9 cellular contexts compared by ENCODE assay signal in the genomic region with DNA sequence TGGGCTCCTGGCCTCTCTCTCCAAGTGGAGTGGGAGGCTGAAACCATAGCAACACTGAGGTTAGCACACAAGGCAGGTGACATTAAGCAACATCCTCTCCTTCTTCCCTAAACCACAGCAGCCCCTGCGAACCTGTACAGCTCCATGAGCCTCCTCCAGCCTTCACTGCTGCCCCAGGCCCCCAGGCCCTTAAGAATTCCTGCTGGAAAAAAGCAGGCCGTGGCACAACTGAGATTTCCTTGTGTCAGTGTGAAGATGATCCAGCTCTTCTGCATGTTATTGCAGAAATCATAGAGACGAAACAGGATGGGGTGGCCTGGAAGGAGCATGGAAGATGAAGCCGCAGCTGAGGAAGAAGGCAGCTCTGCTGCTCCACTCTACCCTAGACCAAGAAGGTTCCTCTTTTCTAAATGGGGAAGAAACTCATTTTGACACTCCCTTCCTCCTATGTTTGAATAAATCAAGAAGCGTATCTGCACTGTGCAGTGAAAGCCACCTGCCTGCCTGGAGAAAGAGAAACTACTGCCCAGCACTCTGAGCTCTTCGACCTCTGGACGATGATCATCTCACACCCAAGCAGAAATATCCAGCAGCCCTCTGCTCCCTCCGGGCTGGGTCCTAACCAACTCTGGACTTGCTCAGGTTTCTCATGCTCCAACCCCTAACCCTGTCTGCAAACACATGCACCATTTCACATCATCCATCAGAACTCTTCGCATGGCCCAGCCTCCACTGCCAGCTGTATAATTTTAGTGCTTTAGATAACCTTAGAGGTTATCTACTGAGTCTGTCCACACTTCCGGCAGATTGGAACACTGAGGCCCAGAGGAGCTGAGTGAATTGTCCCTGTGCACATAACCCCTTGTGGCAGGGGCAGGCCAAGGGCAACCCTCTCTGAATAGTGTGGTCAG. TPM values are rescaled to one million over a fixed set of nuclear protein-coding genes. Genes with fewer than 3 reads are reported as not detected.
A peak's percentile ranks its signal among the peaks of the same experiment; 100 is the strongest.
DNase-seq lines count a peak whose midpoint lies in the region; ATAC-seq and TF ChIP-seq lines count a peak whose summit lies in the region.
"Had no signal": no experiment of that assay in that cellular context is flagged by ENCODE, and none has a peak within 500 bp of the region (broad histone marks: within the 10 kb centered on the region; RNA-seq: fewer than 3 reads in every experiment).

No MANE protein-coding gene starts in this region.

- no peaks in the 10 kb centered on the region for H3K79me1 ChIP-seq in neuronal stem cell (ENCODE audit: low read depth, low read length)

- peak overlapping the region; percentile 60 for H3K18ac ChIP-seq in neuronal stem cell (ENCODE audit: low read length)

- H4K20me1 ChIP-seq in OCI-LY3 (ENCODE audit: insufficient read depth, low read length): no peaks in the 10 kb centered on the region

- H3K4me3 ChIP-seq in OCI-LY3 (ENCODE audit: low read length) (peak overlapping the region; percentile 66), neuronal stem cell (ENCODE audit: low read length in 2 of 2) (no peak overlapping the region), brain microvascular endothelial cell (ENCODE audit: low read depth, low read length) (no peak overlapping the region)

- no peak overlapping the region for H2BK5ac ChIP-seq in neuronal stem cell (ENCODE audit: low read length)

- H4K8ac ChIP-seq in neuronal stem cell (ENCODE audit: low read depth, low read length): peak overlapping the region; percentile 72

- in situ Hi-C loops in brain microvascular endothelial cell (cut with HindIII; ENCODE audit: low pct_ligation_motif_present, low sequenced_read_pairs): no loop called here

- H3K27ac ChIP-seq in OCI-LY3 (ENCODE audit: low read length) (peak overlapping the region; percentile 57), neuronal stem cell (replicated peaks; ENCODE audit: low read length) (no peak overlapping the region), brain microvascular endothelial cell (no peak overlapping the region)
- H3K27ac ChIP-seq: KMS-11 had no signal

- no peak overlapping the region for H2AK5ac ChIP-seq in neuronal stem cell (ENCODE audit: low read depth, low read length)

- H3K14ac ChIP-seq in neuronal stem cell (ENCODE audit: low read length): no peak overlapping the region

- TF ChIP-seq CTCF in OCI-LY3 (IDR thresholded peaks at IDR 0.05; ENCODE audit: low read depth, low read length) (no peak), brain microvascular endothelial cell (IDR thresholded peaks at IDR 0.05; ENCODE audit: low read depth, low read length, missing control alignments) (no peak)

- H3K4me1 ChIP-seq in OCI-LY3 (ENCODE audit: low read length): peaks cover 19% of the 10 kb centered on the region
- no peaks in the 10 kb centered on the region for H3K4me1 ChIP-seq in neuronal stem cell (ENCODE audit: control insufficient read depth in 2 of 2, insufficient read depth in 1 of 2, low read depth in 1 of 2, low read length in 2 of 2)

- H3K36me3 ChIP-seq in OCI-LY3 (replicated peaks; ENCODE audit: low read depth, low read length): no peaks in the 10 kb centered on the region
- H3K36me3 ChIP-seq in neuronal stem cell (replicated peaks in 1 of 2; ENCODE audit: control insufficient read depth in 2 of 2, insufficient read depth in 2 of 2, low read length in 2 of 2): peaks cover 0 to 5% of the 10 kb centered on the region in 2 donors
- no peaks in the 10 kb centered on the region for H3K36me3 ChIP-seq in brain microvascular endothelial cell (replicated peaks)

- no peak overlapping the region for H3K4ac ChIP-seq in neuronal stem cell (ENCODE audit: low read length)

- H3K9ac ChIP-seq in OCI-LY3 (ENCODE audit: low read length) (peak overlapping the region; percentile 37; the same call in 1 of the 2 replicates), neuronal stem cell (ENCODE audit: low read depth, low read length, poor library complexity) (no peak overlapping the region)
- H3K9ac ChIP-seq: KMS-11 had no signal

- no peak overlapping the region for H4K91ac ChIP-seq in neuronal stem cell (ENCODE audit: low read depth, low read length, poor library complexity)

- ATAC-seq in GM18873 (IDR thresholded peaks at IDR 0.05; ENCODE audit: low FRiP score, unreplicated experiment) (peak; percentile 92), HG02852 (IDR thresholded peaks at IDR 0.05; ENCODE audit: unreplicated experiment) (peak; percentile 93)

- H3K9me3 ChIP-seq in OCI-LY3 (ENCODE audit: insufficient read depth, low read length) (no peaks in the 10 kb centered on the region), neuronal stem cell (replicated peaks in 1 of 2; ENCODE audit: control insufficient read depth in 2 of 2, insufficient read depth in 1 of 2, low read depth in 1 of 2, low read length in 2 of 2) (peaks cover 0 to 5% of the 10 kb centered on the region in 2 donors)

- H2AFZ ChIP-seq in OCI-LY3 (ENCODE audit: low read depth, low read length) (no peak overlapping the region), neuronal stem cell (ENCODE audit: low read length) (no peak overlapping the region)

- H3K23ac ChIP-seq in neuronal stem cell (ENCODE audit: low read depth, low read length, poor library complexity): no peak overlapping the region

- peak overlapping the region; percentile 94 for H3K4me2 ChIP-seq in OCI-LY3 (ENCODE audit: low read length)
- H3K4me2 ChIP-seq in neuronal stem cell (ENCODE audit: insufficient read depth, low read length, poor library complexity, severe bottlenecking): no peak overlapping the region
- H3K4me2 ChIP-seq: KMS-11 had no signal

- no CpG with 5 or more reads among the region's 10 CpGs for WGBS in neuronal stem cell (ENCODE audit: extremely low coverage in 2 of 2, insufficient read length in 2 of 2, insufficient replicate concordance in 1 of 2), 2 donors

- no peak for DNase-seq in neuronal stem cell (ENCODE audit: low spot score)
- DNase-seq in brain microvascular endothelial cell: no peak
- DNase-seq in NCI-H2171 treated with DMSO at 0.1 percent for 48 hours (lab: John Stamatoyannopoulos, UW): no peak
- no peak for DNase-seq in NCI-H146 (lab: John Stamatoyannopoulos, UW)
- no peak for DNase-seq in NCI-H2029 treated with DMSO at 0.1 percent for 48 hours (lab: John Stamatoyannopoulos, UW)

- no peak overlapping the region for H2BK120ac ChIP-seq in neuronal stem cell (ENCODE audit: low read depth, low read length)

- no peak overlapping the region for H2BK12ac ChIP-seq in neuronal stem cell (ENCODE audit: low read length)

- H3K27me3 ChIP-seq in OCI-LY3 (ENCODE audit: low read depth, low read length): peaks cover 23% of the 10 kb centered on the region
- H3K27me3 ChIP-seq in neuronal stem cell (ENCODE audit: control insufficient read depth in 3 of 3, insufficient read depth in 3 of 3, low read depth in 1 of 3, low read length in 3 of 3): peaks cover 0 to 3% (median 0%) of the 10 kb centered on the region in 3 experiments
- H3K27me3 ChIP-seq in brain microvascular endothelial cell (replicated peaks): no peaks in the 10 kb centered on the region

- no peak overlapping the region for H2BK15ac ChIP-seq in neuronal stem cell (ENCODE audit: low read length)

- H3K79me2 ChIP-seq in OCI-LY3 (ENCODE audit: low read length): no peaks in the 10 kb centered on the region

RNA-seq across cellular contexts. Expression of a gene that starts 20.7 kb away (rescaled TPM):
- polyA plus RNA-seq in neuronal stem cell (2013, experiment 1 of 2): 18.4 TPM
- 18.3 TPM for polyA plus RNA-seq in neuronal stem cell (2013, experiment 2 of 2)

RNA-seq across cellular contexts. Expression of a gene that starts 33.0 kb away (rescaled TPM):
- 32.2 TPM for polyA plus RNA-seq in neuronal stem cell (2013, experiment 1 of 2)
- 32.8 TPM for polyA plus RNA-seq in neuronal stem cell (2013, experiment 2 of 2)

RNA-seq across cellular contexts. Expression of a gene that starts 49.5 kb away (rescaled TPM):
- not detected for polyA plus RNA-seq in neuronal stem cell (2013, experiment 1 of 2)
- not detected for polyA plus RNA-seq in neuronal stem cell (2013, experiment 2 of 2)

RNA-seq across cellular contexts. Expression of a gene that starts 53.9 kb away (rescaled TPM):
- 43.3 TPM for polyA plus RNA-seq in neuronal stem cell (2013, experiment 1 of 2)
- polyA plus RNA-seq in neuronal stem cell (2013, experiment 2 of 2): 39.1 TPM
